ENCODE assay signal across 3 cellular contexts in genomic region chr4:61996943-61997342, GRCh38.
TF ChIP-seq lines count a peak whose summit lies in the region.

No MANE protein-coding gene starts in this region.

TF ChIP-seq in IMR-90, 13 proteins besides CTCF, POLR2A, EP300 and RAD21 (continued from another document):
- TF ChIP-seq, protein P1, sequence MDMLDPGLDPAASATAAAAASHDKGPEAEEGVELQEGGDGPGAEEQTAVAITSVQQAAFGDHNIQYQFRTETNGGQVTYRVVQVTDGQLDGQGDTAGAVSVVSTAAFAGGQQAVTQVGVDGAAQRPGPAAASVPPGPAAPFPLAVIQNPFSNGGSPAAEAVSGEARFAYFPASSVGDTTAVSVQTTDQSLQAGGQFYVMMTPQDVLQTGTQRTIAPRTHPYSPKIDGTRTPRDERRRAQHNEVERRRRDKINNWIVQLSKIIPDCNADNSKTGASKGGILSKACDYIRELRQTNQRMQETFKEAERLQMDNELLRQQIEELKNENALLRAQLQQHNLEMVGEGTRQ (IDR thresholded peaks at IDR 0.05; ENCODE audit: low read depth, low read length), result no peak
- TF ChIP-seq CEBPB (IDR thresholded peaks at IDR 0.05; ENCODE audit: low read depth, low read length), result peak; percentile 92
TF ChIP-seq in IMR-90: peak in this region for 1.

TF ChIP-seq in Ishikawa, 13 proteins besides CTCF, POLR2A, EP300 and RAD21 (continued from another document):
- TF ChIP-seq TEAD4 (IDR thresholded peaks at IDR 0.05) (no peak), EGR1 (IDR thresholded peaks at IDR 0.05) (no peak), NFIC (IDR thresholded peaks at IDR 0.05) (no peak), TCF12 (IDR thresholded peaks at IDR 0.05; ENCODE audit: low read depth) (no peak), FOXM1 (IDR thresholded peaks at IDR 0.05; ENCODE audit: borderline replicate concordance, low read depth) (no peak)

TF ChIP-seq in H1, 55 proteins besides CTCF, POLR2A, EP300 and RAD21:
- peak; percentile 91 for TF ChIP-seq CEBPB (IDR thresholded peaks at IDR 0.05; ENCODE audit: low read depth, low read length)
- no peak for TF ChIP-seq TAF1 (IDR thresholded peaks at IDR 0.05; ENCODE audit: low read depth, low read length)
